Comparison of ENCODE assay signal across 12 cellular contexts in the genomic region with DNA sequence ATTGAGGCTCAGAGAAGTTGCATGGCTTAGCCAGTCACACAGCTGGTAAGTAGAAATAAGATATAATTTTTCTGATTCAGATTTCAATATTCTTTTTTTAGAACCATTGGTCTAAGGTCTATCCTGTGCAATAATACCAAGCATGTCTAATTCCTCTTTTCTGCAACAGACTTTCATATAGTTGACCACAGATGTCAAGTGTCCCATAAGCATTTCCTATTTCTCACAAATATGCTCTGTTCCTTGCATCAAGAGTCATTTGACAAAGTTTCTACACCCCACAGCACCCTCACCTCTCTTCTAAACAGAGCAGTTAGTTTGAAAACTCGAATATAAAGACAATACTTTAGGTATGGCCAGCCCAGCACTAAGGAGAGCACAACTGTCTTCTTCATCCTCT. TPM values are rescaled to one million over a fixed set of nuclear protein-coding genes. Genes with fewer than 3 reads are reported as not detected.
DNase-seq lines count a peak whose midpoint lies in the region; ATAC-seq and TF ChIP-seq lines count a peak whose summit lies in the region.
"Had no signal": no experiment of that assay in that cellular context is flagged by ENCODE, and none has a peak within 500 bp of the region (broad histone marks: within the 10 kb centered on the region; RNA-seq: fewer than 3 reads in every experiment).

No MANE protein-coding gene starts in this region.

- H3K4me1 ChIP-seq in Caco-2 = no peaks in the 10 kb centered on the region
- no peaks in the 10 kb centered on the region for H3K4me1 ChIP-seq in effector memory CD4-positive, alpha-beta T cell (ENCODE audit: control insufficient read depth, insufficient read depth, low read length, poor library complexity, severe bottlenecking)

- no peak overlapping the region for H3K27ac ChIP-seq in effector memory CD4-positive, alpha-beta T cell (ENCODE audit: insufficient read depth, low read length, poor library complexity, severe bottlenecking)
- H3K27ac ChIP-seq: tibial nerve had no signal

- DNase-seq in CD14-positive monocyte (ENCODE audit: low spot score) (no peak), NOMO-1 (lab: John Stamatoyannopoulos, UW; ENCODE audit: unreplicated experiment in 2 of 2) (peak; percentile 68 to 97), Caco-2 (no peak), NCI-H128 (lab: John Stamatoyannopoulos, UW; ENCODE audit: unreplicated experiment) (no peak)
- DNase-seq in activated T-cell treated with anti-CD3 and anti-CD28 coated beads, Interleukin-2, amount 50 U/mL, for 4 hours = no peak
- no peak for DNase-seq in effector memory CD4-positive, alpha-beta T cell
- DNase-seq: activated T-cell treated with anti-CD3 and anti-CD28 coated beads, Interleukin-2, amount 50 U/mL, for 24 hours; central memory CD4-positive, alpha-beta T cell had no signal

- H3K36me3 ChIP-seq in Caco-2 (ENCODE audit: control insufficient read depth, insufficient read depth, low read length) = no peaks in the 10 kb centered on the region
- no peaks in the 10 kb centered on the region for H3K36me3 ChIP-seq in effector memory CD4-positive, alpha-beta T cell (ENCODE audit: control insufficient read depth, insufficient read depth, low read length)
- H3K36me3 ChIP-seq: tibial nerve had no signal

- H3K4me3 Mint-ChIP-seq in CD14-positive monocyte = peak overlapping the region in 1 of 2 donors; percentile 74
- H3K4me3 Mint-ChIP-seq in Caco-2 (ENCODE audit: unreplicated experiment) = no peak overlapping the region
- no peak overlapping the region for H3K4me3 Mint-ChIP-seq in activated T-cell treated with anti-CD3 and anti-CD28 coated beads, Interleukin-2, amount 50 U/mL, for 4 hours
- H3K4me3 Mint-ChIP-seq: activated T-cell treated with anti-CD3 and anti-CD28 coated beads, Interleukin-2, amount 50 U/mL, for 24 hours had no signal

- H3K9me3 Mint-ChIP-seq in CD14-positive monocyte = peaks cover 0 to 8% (median 1%) of the 10 kb centered on the region in 7 donors
- H3K9me3 Mint-ChIP-seq in Caco-2 (ENCODE audit: unreplicated experiment) = no peaks in the 10 kb centered on the region
- H3K9me3 Mint-ChIP-seq in activated T-cell treated with anti-CD3 and anti-CD28 coated beads, Interleukin-2, amount 50 U/mL, for 4 hours = no peaks in the 10 kb centered on the region
- H3K9me3 Mint-ChIP-seq: activated T-cell treated with anti-CD3 and anti-CD28 coated beads, Interleukin-2, amount 50 U/mL, for 24 hours had no signal

- H3K4me1 Mint-ChIP-seq in CD14-positive monocyte (peaks cover 44% of the 10 kb centered on the region), Caco-2 (ENCODE audit: low read depth, unreplicated experiment) (peaks cover 7% of the 10 kb centered on the region)
- no peaks in the 10 kb centered on the region for H3K4me1 Mint-ChIP-seq in activated T-cell treated with anti-CD3 and anti-CD28 coated beads, Interleukin-2, amount 50 U/mL, for 4 hours (ENCODE audit: low read depth)

- intact Hi-C loops in CD14-positive monocyte (cut with micrococcal nuclease) (loop anchor here in 1 of 2 donors (10.0 kb wide), 1 partner anchor 444 kb away; no protein-coding TSS in a partner anchor), Caco-2 (cut with micrococcal nuclease; ENCODE audit: unreplicated experiment) (no loop called here)

- H3K36me3 Mint-ChIP-seq in CD14-positive monocyte (peaks cover 0 to 2% of the 10 kb centered on the region in 2 donors), Caco-2 (ENCODE audit: insufficient read depth, unreplicated experiment) (no peaks in the 10 kb centered on the region)
- no peaks in the 10 kb centered on the region for H3K36me3 Mint-ChIP-seq in activated T-cell treated with anti-CD3 and anti-CD28 coated beads, Interleukin-2, amount 50 U/mL, for 4 hours (ENCODE audit: insufficient read depth)

- TF ChIP-seq CTCF in CD14-positive monocyte (IDR thresholded peaks at IDR 0.05) = no peak
- TF ChIP-seq CTCF in Caco-2 (IDR thresholded peaks at IDR 0.05; ENCODE audit: insufficient read depth in 1 of 2, low read depth in 1 of 2, low read length in 1 of 2, severe bottlenecking in 1 of 2, unreplicated experiment in 1 of 2) = no peak

- POLR2A ChIA-PET in Caco-2 (lab: Charles Lee) = no interaction called here

- no peaks in the 10 kb centered on the region for H3K9me3 ChIP-seq in Caco-2
- no peaks in the 10 kb centered on the region for H3K9me3 ChIP-seq in effector memory CD4-positive, alpha-beta T cell (ENCODE audit: control insufficient read depth, low read length)
- H3K9me3 ChIP-seq: tibial nerve had no signal

- H3K27ac Mint-ChIP-seq in CD14-positive monocyte (peak overlapping the region in 6 of 7 donors; percentile 7 to 74 (median 69)), Caco-2 (ENCODE audit: unreplicated experiment) (no peak overlapping the region)
- H3K27ac Mint-ChIP-seq: activated T-cell treated with anti-CD3 and anti-CD28 coated beads, Interleukin-2, amount 50 U/mL, for 24 hours; progenitor cell of endocrine pancreas had no signal

- BruUV-seq in Caco-2 (replicated peaks; lab: Mats Ljungman, UMichigan) = no TSS peak

- H3K27me3 ChIP-seq in Caco-2 (replicated peaks; ENCODE audit: control insufficient read depth, insufficient read depth, low read length) = no peaks in the 10 kb centered on the region
- no peaks in the 10 kb centered on the region for H3K27me3 ChIP-seq in effector memory CD4-positive, alpha-beta T cell (replicated peaks; ENCODE audit: control insufficient read depth, insufficient read depth, low read length, poor library complexity, severe bottlenecking)
- H3K27me3 ChIP-seq: tibial nerve had no signal

- H3K4me3 ChIP-seq in Caco-2 (ENCODE audit: low read depth, low read length) = no peak overlapping the region
- H3K4me3 ChIP-seq in effector memory CD4-positive, alpha-beta T cell (ENCODE audit: insufficient read depth, low read depth, low read length, poor library complexity, severe bottlenecking) = no peak overlapping the region
- H3K4me3 ChIP-seq: tibial nerve had no signal

- H3K27me3 Mint-ChIP-seq in CD14-positive monocyte (ENCODE audit: low read depth in 3 of 3) (peaks cover 0 to 5% (median 2%) of the 10 kb centered on the region in 3 donors), Caco-2 (ENCODE audit: insufficient read depth, unreplicated experiment) (no peaks in the 10 kb centered on the region)
- peaks cover 3% of the 10 kb centered on the region for H3K27me3 Mint-ChIP-seq in activated T-cell treated with anti-CD3 and anti-CD28 coated beads, Interleukin-2, amount 50 U/mL, for 4 hours (ENCODE audit: low read depth)

- ATAC-seq in GM19351 (IDR thresholded peaks at IDR 0.05; ENCODE audit: unreplicated experiment) (peak; percentile 88), HG02981 (IDR thresholded peaks at IDR 0.05; ENCODE audit: unreplicated experiment) (peak; percentile 82)
- no peak for ATAC-seq in activated T-cell treated with anti-CD3 and anti-CD28 coated beads, Interleukin-2, amount 50 U/mL, for 4 hours

- CTCF ChIA-PET in Caco-2 (lab: Charles Lee) = no interaction called here

RNA-seq across cellular contexts. Expression of a gene that starts 26.8 kb away (rescaled TPM):
- 1 to 10 TPM; 1.7 to 2.2 TPM for polyA plus RNA-seq in CD14-positive monocyte
- 4.5 and 4.9 TPM in 2 replicates for total RNA-seq in Caco-2 (2022)
- total RNA-seq in activated T-cell treated with anti-CD3 and anti-CD28 coated beads, Interleukin-2, amount 50 U/mL, for 4 hours = 10 to 100 TPM; 46.5 to 55.0 (median 51.5) TPM

Comparison
In these comparisons a context has a peak if more than half of its experiments do, and no peak if none do; other contexts are left out.
1. DNase-seq: peak in NOMO-1 (2 of 2); none in CD14-positive monocyte (single experiment), Caco-2 (0 of 2), activated T-cell treated with anti-CD3 and anti-CD28 coated beads, Interleukin-2, amount 50 U/mL, for 4 hours (single experiment), NCI-H128 (single experiment) and effector memory CD4-positive, alpha-beta T cell (0 of 3).
2. ATAC-seq: peak in GM19351 (single experiment) and HG02981 (single experiment); none in activated T-cell treated with anti-CD3 and anti-CD28 coated beads, Interleukin-2, amount 50 U/mL, for 4 hours (0 of 2).